ENCODE assay signal across 1 cellular context in the genomic region with DNA sequence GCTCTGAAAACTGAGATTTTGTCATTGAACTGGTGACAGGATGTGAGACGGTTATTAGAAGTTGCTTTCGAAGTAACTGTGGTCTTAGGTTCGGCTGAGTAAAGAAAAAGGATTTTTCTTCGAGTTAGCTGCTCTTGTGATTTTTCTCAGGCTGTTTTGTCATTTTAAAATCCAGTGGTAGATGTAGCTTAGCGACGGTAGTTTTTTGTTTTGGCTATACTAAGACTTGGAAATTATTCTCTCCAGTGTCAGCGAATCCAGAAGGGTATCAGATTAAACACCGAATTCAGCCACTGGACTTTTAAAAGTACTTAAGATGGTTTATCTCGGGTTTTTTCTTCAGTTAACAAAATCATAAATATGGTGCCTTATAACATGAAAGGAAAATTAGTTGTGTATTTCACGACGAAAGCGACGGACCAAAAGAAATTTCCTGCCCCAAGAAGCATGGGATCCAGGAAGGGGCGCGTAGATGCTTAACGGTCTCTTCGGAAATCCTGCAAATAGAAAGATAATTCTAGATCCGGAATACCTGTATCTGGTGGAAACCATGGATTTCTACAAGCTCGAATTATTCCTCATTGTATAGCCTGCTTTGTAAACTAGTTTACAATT.
TF ChIP-seq lines count a peak whose summit lies in the region.

No MANE protein-coding gene starts in this region.

TF ChIP-seq in K562, 482 proteins besides CTCF, POLR2A, EP300 and RAD21:
- TF ChIP-seq ZNF232 (CRISPR knock-in tag; IDR thresholded peaks at IDR 0.05) (0 out of 2 replicates have a peak, but pooled peaks have one; percentile 7), TBL1XR1 (IDR thresholded peaks at IDR 0.05; ENCODE audit: low read length in 2 of 2) (no peak), ELF1 (tag; IDR thresholded peaks at IDR 0.05) (no peak), PHF21A (IDR thresholded peaks at IDR 0.05; ENCODE audit: borderline replicate concordance, low read depth) (0 out of 2 replicates have a peak, but pooled peaks have one; percentile 27), CBX5 (IDR thresholded peaks at IDR 0.05; ENCODE audit: borderline replicate concordance, low read depth) (no peak), ZBTB43 (CRISPR knock-in tag; IDR thresholded peaks at IDR 0.05) (0 out of 2 replicates have a peak, but pooled peaks have one; percentile 8), NCOA1 (IDR thresholded peaks at IDR 0.05; ENCODE audit: low read depth) (no peak), ZNF785 (CRISPR knock-in tag; IDR thresholded peaks at IDR 0.05) (no peak), MIER1 (IDR thresholded peaks at IDR 0.05; ENCODE audit: low read depth) (no peak), USF2 (CRISPR knock-in tag; IDR thresholded peaks at IDR 0.05) (no peak), ZNF274 (IDR thresholded peaks at IDR 0.05; ENCODE audit: borderline replicate concordance, low read depth, low read length) (no peak), DDX20 (tag; IDR thresholded peaks at IDR 0.05; ENCODE audit: low read depth) (no peak), ZNF212 (CRISPR knock-in tag; IDR thresholded peaks at IDR 0.05) (no peak), STAG1 (CRISPR knock-in tag; IDR thresholded peaks at IDR 0.05; ENCODE audit: borderline replicate concordance) (no peak), ZNF224 (CRISPR knock-in tag; IDR thresholded peaks at IDR 0.05) (0 out of 2 replicates have a peak, but pooled peaks have one; percentile 8), ZBTB9 (CRISPR knock-in tag; IDR thresholded peaks at IDR 0.05) (no peak), NFE2 (IDR thresholded peaks at IDR 0.05; ENCODE audit: low read depth) (no peak), SUPT5H (IDR thresholded peaks at IDR 0.05) (peak; percentile 51), POU5F1 (IDR thresholded peaks at IDR 0.05; ENCODE audit: borderline replicate concordance, low read depth, low read length, partially characterized antibody) (no peak), EP400 (IDR thresholded peaks at IDR 0.05) (no peak), ZNF408 (CRISPR knock-in tag; IDR thresholded peaks at IDR 0.05; ENCODE audit: low read depth) (no peak), ARNT (IDR thresholded peaks at IDR 0.05) (0 out of 4 replicates have a peak, but pooled peaks of 1 of the 2 experiments have one; percentile 32), CUX1 (CRISPR knock-in tag; IDR thresholded peaks at IDR 0.05) (no peak), ASH1L (IDR thresholded peaks at IDR 0.05; ENCODE audit: borderline replicate concordance, low read depth, partially characterized antibody) (peak; percentile 26), YBX1 (IDR thresholded peaks at IDR 0.05) (no peak), HDAC3 (IDR thresholded peaks at IDR 0.05; ENCODE audit: borderline replicate concordance, partially characterized antibody) (no peak), POLR3A (IDR thresholded peaks at IDR 0.05; ENCODE audit: borderline replicate concordance, extremely low read depth, insufficient read depth, insufficient read length) (no peak), ELF2 (CRISPR knock-in tag; IDR thresholded peaks at IDR 0.05) (peak; percentile 28; the same call in 1 of the 2 replicates), ZNF436 (CRISPR knock-in tag; IDR thresholded peaks at IDR 0.05) (no peak), HDAC1 (IDR thresholded peaks at IDR 0.05) (0 out of 4 replicates have a peak, but pooled peaks of 1 of the 2 experiments have one; percentile 26), SOX6 (IDR thresholded peaks at IDR 0.05) (no peak), PHB2 (IDR thresholded peaks at IDR 0.05; ENCODE audit: low read depth) (no peak), PCBP2 (IDR thresholded peaks at IDR 0.05; ENCODE audit: low read depth, low read length, poor library complexity, severe bottlenecking) (no peak), ZC3H8 (IDR thresholded peaks at IDR 0.05) (no peak), TAF15 (IDR thresholded peaks at IDR 0.05; ENCODE audit: low read depth, low read length) (no peak)
- TF ChIP-seq, protein P1, sequence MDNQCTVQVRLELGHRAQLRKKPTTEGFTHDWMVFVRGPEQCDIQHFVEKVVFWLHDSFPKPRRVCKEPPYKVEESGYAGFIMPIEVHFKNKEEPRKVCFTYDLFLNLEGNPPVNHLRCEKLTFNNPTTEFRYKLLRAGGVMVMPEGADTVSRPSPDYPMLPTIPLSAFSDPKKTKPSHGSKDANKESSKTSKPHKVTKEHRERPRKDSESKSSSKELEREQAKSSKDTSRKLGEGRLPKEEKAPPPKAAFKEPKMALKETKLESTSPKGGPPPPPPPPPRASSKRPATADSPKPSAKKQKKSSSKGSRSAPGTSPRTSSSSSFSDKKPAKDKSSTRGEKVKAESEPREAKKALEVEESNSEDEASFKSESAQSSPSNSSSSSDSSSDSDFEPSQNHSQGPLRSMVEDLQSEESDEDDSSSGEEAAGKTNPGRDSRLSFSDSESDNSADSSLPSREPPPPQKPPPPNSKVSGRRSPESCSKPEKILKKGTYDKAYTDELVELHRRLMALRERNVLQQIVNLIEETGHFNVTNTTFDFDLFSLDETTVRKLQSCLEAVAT (IDR thresholded peaks at IDR 0.05) = peak in 1 of 2 experiments; percentile 37; a peak in 1 of 4 replicates
- TF ChIP-seq, protein P2, sequence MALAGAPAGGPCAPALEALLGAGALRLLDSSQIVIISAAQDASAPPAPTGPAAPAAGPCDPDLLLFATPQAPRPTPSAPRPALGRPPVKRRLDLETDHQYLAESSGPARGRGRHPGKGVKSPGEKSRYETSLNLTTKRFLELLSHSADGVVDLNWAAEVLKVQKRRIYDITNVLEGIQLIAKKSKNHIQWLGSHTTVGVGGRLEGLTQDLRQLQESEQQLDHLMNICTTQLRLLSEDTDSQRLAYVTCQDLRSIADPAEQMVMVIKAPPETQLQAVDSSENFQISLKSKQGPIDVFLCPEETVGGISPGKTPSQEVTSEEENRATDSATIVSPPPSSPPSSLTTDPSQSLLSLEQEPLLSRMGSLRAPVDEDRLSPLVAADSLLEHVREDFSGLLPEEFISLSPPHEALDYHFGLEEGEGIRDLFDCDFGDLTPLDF (CRISPR knock-in tag; IDR thresholded peaks at IDR 0.05) = 0 out of 2 replicates have a peak, but pooled peaks have one; percentile 8
